ENCODE assay signal across 26 cellular contexts in genomic region chr3:167001374-167001773, GRCh38.
DNase-seq lines count a peak whose midpoint lies in the region; ATAC-seq, FAIRE-seq and TF ChIP-seq lines count a peak whose summit lies in the region.
"Had no signal": no experiment of that assay in that cellular context is flagged by ENCODE, and none has a peak within 500 bp of the region (broad histone marks: within the 10 kb centered on the region; RNA-seq: fewer than 3 reads in every experiment).

No MANE protein-coding gene starts in this region.

- H3K4me3 ChIP-seq in HepG2 (replicated peaks in 1 of 3; ENCODE audit: insufficient read depth in 1 of 3, low read depth in 2 of 3, low read length in 3 of 3) (no peak overlapping the region), right lobe of liver (no peak overlapping the region), SJCRH30 (no peak overlapping the region), GM12878 (no peak overlapping the region)
- H3K4me3 ChIP-seq: BLaER1 had no signal

- TF ChIP-seq POLR2A in HepG2 (IDR thresholded peaks at IDR 0.05; ENCODE audit: insufficient read depth in 1 of 2, low read depth in 2 of 2, low read length in 2 of 2) (no peak), right lobe of liver (IDR thresholded peaks at IDR 0.05) (no peak), GM12878 (IDR thresholded peaks at IDR 0.05; ENCODE audit: low read depth, low read length) (no peak)

- no peak for DNase-seq in HepG2 (ENCODE audit: low spot score)
- no peak for DNase-seq in right lobe of liver
- peak; percentile 4 to 5 for DNase-seq in SJCRH30
- no peak for DNase-seq in GM12878 (ENCODE audit: low read depth, low spot score)
- DNase-seq in activated T-cell treated with anti-CD3 and anti-CD28 coated beads, Interleukin-2, amount 50 U/mL, for 24 hours, result no peak
- no peak for DNase-seq in islet precursor cell
- DNase-seq in NCI-H2107 treated with DMSO at 0.1 percent for 48 hours (lab: John Stamatoyannopoulos, UW; ENCODE audit: unreplicated experiment), result no peak
- DNase-seq: CD4-positive, CD25-positive, alpha-beta regulatory T cell; CD8-positive, alpha-beta T cell; DMS 273 treated with DMSO at 0.1 percent for 48 hours; DMS79; EL; GDM1; GOT3; H7; HCEC 1CT; HFFc6 had no signal

- in situ Hi-C loops in HepG2 (cut with HindIII; ENCODE audit: extremely low pct_ligation_motif_present, low pct_unique_long_range_greater_than_20kb), result no loop called here
- in situ Hi-C loops in GM12878 (cut with MboI), result no loop called here

- intact Hi-C loops in HepG2 (cut with micrococcal nuclease; ENCODE audit: unreplicated experiment), result no loop called here
- intact Hi-C loops in right lobe of liver (cut with DNase I), result no loop called here
- intact Hi-C loops in GM12878 (cut with micrococcal nuclease; ENCODE audit: unreplicated experiment), result no loop called here

- TF ChIP-seq RAD21 in HepG2 (CRISPR knock-in tag; IDR thresholded peaks at IDR 0.05), result no peak
- no peak for TF ChIP-seq RAD21 in GM12878 (IDR thresholded peaks at IDR 0.05; ENCODE audit: insufficient read depth, low read depth, low read length)

- no TSS peak for BruUV-seq in HepG2 (replicated peaks; lab: Mats Ljungman, UMichigan)
- no TSS peak for BruUV-seq in GM12878 (replicated peaks; lab: Mats Ljungman, UMichigan)

- H3K79me2 ChIP-seq in HepG2 (ENCODE audit: insufficient read depth, low read length) (no peaks in the 10 kb centered on the region), GM12878 (ENCODE audit: control insufficient read depth, insufficient read depth, low read length) (no peaks in the 10 kb centered on the region)

- peaks cover 11% of the 10 kb centered on the region for H3K9me3 Mint-ChIP-seq in activated T-cell treated with anti-CD3 and anti-CD28 coated beads, Interleukin-2, amount 50 U/mL, for 24 hours

- no peak overlapping the region for H3K4me3 Mint-ChIP-seq in activated T-cell treated with anti-CD3 and anti-CD28 coated beads, Interleukin-2, amount 50 U/mL, for 24 hours
- H3K4me3 Mint-ChIP-seq: B cell; CD4-positive, CD25-positive, alpha-beta regulatory T cell; CD8-positive, alpha-beta T cell; HFFc6 had no signal

- RAD21 ChIA-PET in GM12878 (lab: Charles Lee; ENCODE audit: unreplicated experiment), result no interaction called here

- POLR2A ChIA-PET in HepG2 (lab: Yijun Ruan, JAX) (no interaction called here), GM12878 (lab: Charles Lee) (no interaction called here)

- H3K27me3 ChIP-seq in HepG2 (ENCODE audit: control insufficient read depth in 1 of 2, insufficient read depth in 2 of 2, low read length in 2 of 2) (no peaks in the 10 kb centered on the region), right lobe of liver (no peaks in the 10 kb centered on the region), SJCRH30 (no peaks in the 10 kb centered on the region), GM12878 (replicated peaks in 1 of 2; ENCODE audit: control insufficient read depth in 2 of 2, insufficient read depth in 2 of 2, low read length in 1 of 2) (no peaks in the 10 kb centered on the region)
- H3K27me3 ChIP-seq: BLaER1 had no signal

- H3K4me1 ChIP-seq in HepG2 (ENCODE audit: insufficient read depth, low read length) (no peaks in the 10 kb centered on the region), right lobe of liver (no peaks in the 10 kb centered on the region), SJCRH30 (no peaks in the 10 kb centered on the region), GM12878 (ENCODE audit: control insufficient read depth, insufficient read depth, low read length) (no peaks in the 10 kb centered on the region)
- H3K4me1 ChIP-seq: BLaER1 had no signal

- H3K4me1 Mint-ChIP-seq in activated T-cell treated with anti-CD3 and anti-CD28 coated beads, Interleukin-2, amount 50 U/mL, for 24 hours (ENCODE audit: low read depth), result no peaks in the 10 kb centered on the region
- H3K4me1 Mint-ChIP-seq: B cell; CD4-positive, CD25-positive, alpha-beta regulatory T cell had no signal

- 20% methylated on average over 2 of the region's 4 CpGs for WGBS in HepG2 (ENCODE audit: low lambda C conversion rate)
- WGBS in right lobe of liver (ENCODE audit: insufficient coverage, low coverage, low lambda C conversion rate, missing lambda C conversion rate), result 46% methylated on average over 2 of the region's 4 CpGs
- WGBS in GM12878 (ENCODE audit: insufficient coverage, insufficient replicate concordance, low lambda C conversion rate, missing lambda C conversion rate), result 46% methylated on average over 3 of the region's 4 CpGs

- no peak overlapping the region for H3K4me2 ChIP-seq in HepG2 (ENCODE audit: low read depth, low read length)
- H3K4me2 ChIP-seq in GM12878 (ENCODE audit: control insufficient read depth, insufficient read depth), result no peak overlapping the region
- H3K4me2 ChIP-seq: BLaER1 had no signal

- H3K36me3 Mint-ChIP-seq in activated T-cell treated with anti-CD3 and anti-CD28 coated beads, Interleukin-2, amount 50 U/mL, for 24 hours (ENCODE audit: low read depth), result no peaks in the 10 kb centered on the region
- H3K36me3 Mint-ChIP-seq: CD4-positive, CD25-positive, alpha-beta regulatory T cell; CD8-positive, alpha-beta T cell had no signal

- CTCF ChIA-PET in HepG2 (lab: Yijun Ruan, JAX; ENCODE audit: low intra/inter-chr PET ratio, low total read pairs) (no interaction called here), GM12878 (lab: Yijun Ruan, JAX) (no interaction called here)

- H3K27ac Mint-ChIP-seq in activated T-cell treated with anti-CD3 and anti-CD28 coated beads, Interleukin-2, amount 50 U/mL, for 24 hours, result no peak overlapping the region
- H3K27ac Mint-ChIP-seq: B cell; CD4-positive, CD25-positive, alpha-beta regulatory T cell; CD8-positive, alpha-beta T cell; HFFc6 had no signal

- H3K27ac ChIP-seq in HepG2 (ENCODE audit: extremely low read length, insufficient read depth, low read length), result no peak overlapping the region
- H3K27ac ChIP-seq in right lobe of liver, result no peak overlapping the region
- H3K27ac ChIP-seq in SJCRH30, result no peak overlapping the region
- H3K27ac ChIP-seq in GM12878 (ENCODE audit: control insufficient read depth, insufficient read depth), result no peak overlapping the region
- H3K27ac ChIP-seq: 22Rv1, BLaER1, C4-2B had no signal

- H3K9ac ChIP-seq in HepG2 (ENCODE audit: insufficient read depth, low read depth, low read length) (no peak overlapping the region), GM12878 (ENCODE audit: control insufficient read depth, insufficient read depth, low read length) (no peak overlapping the region)
- H3K9ac ChIP-seq: BLaER1 had no signal

- FAIRE-seq in HepG2 (lab: Jason Lieb, UNC) (no peak), GM12878 (lab: Jason Lieb, UNC) (no peak)
- FAIRE-seq: A204.1, D721Med, GM12891, GM18507 had no signal

- SMC1A ChIA-PET in GM12878 (lab: Charles Lee; ENCODE audit: uncharacterized antibody, unreplicated experiment), result no interaction called here

- H4K20me1 ChIP-seq in HepG2 (ENCODE audit: insufficient read depth, low read length) (no peaks in the 10 kb centered on the region), GM12878 (ENCODE audit: control insufficient read depth, insufficient read depth) (no peaks in the 10 kb centered on the region)
- H4K20me1 ChIP-seq: BLaER1 had no signal

- no peaks in the 10 kb centered on the region for H3K27me3 Mint-ChIP-seq in activated T-cell treated with anti-CD3 and anti-CD28 coated beads, Interleukin-2, amount 50 U/mL, for 24 hours
- H3K27me3 Mint-ChIP-seq: B cell; CD4-positive, CD25-positive, alpha-beta regulatory T cell had no signal

- TF ChIP-seq CTCF in HepG2 (CRISPR knock-in tag; IDR thresholded peaks at IDR 0.05), result no peak
- TF ChIP-seq CTCF in right lobe of liver (IDR thresholded peaks at IDR 0.05), result no peak
- no peak for TF ChIP-seq CTCF in GM12878 (IDR thresholded peaks at IDR 0.05 in 2 of 3, conservative IDR thresholded peaks at IDR 0.05 in 1 of 3; ENCODE audit: control insufficient read depth in 2 of 3, extremely low read depth in 1 of 3, insufficient read depth in 1 of 3, low read depth in 3 of 3, low read length in 3 of 3)

- no peak overlapping the region for H2AFZ ChIP-seq in HepG2 (ENCODE audit: low read length)
- no peak overlapping the region for H2AFZ ChIP-seq in GM12878 (ENCODE audit: control insufficient read depth, low read depth, low read length)

- no peaks in the 10 kb centered on the region for H3K36me3 ChIP-seq in HepG2 (replicated peaks in 1 of 2; ENCODE audit: control insufficient read depth in 1 of 2, insufficient read depth in 2 of 2, low read length in 2 of 2)
- H3K36me3 ChIP-seq in right lobe of liver, result no peaks in the 10 kb centered on the region
- no peaks in the 10 kb centered on the region for H3K36me3 ChIP-seq in SJCRH30
- no peaks in the 10 kb centered on the region for H3K36me3 ChIP-seq in GM12878 (ENCODE audit: control insufficient read depth in 2 of 2, insufficient read depth in 2 of 2, low read length in 1 of 2)
- H3K36me3 ChIP-seq: BLaER1 had no signal

- ATAC-seq in HepG2 (peak; percentile 65; the same call in 2 of the 3 replicates), right lobe of liver (no peak), GM12878 (peak; percentile 69), GM18520 (IDR thresholded peaks at IDR 0.05; ENCODE audit: unreplicated experiment) (no peak)
- ATAC-seq: CD8-positive, alpha-beta T cell had no signal

- H3K9me3 ChIP-seq in HepG2 (ENCODE audit: low read length) (peaks cover 5% of the 10 kb centered on the region), right lobe of liver (no peaks in the 10 kb centered on the region), SJCRH30 (replicated peaks) (no peaks in the 10 kb centered on the region), GM12878 (replicated peaks; ENCODE audit: control insufficient read depth, insufficient read depth, low read length) (no peaks in the 10 kb centered on the region)

- TF ChIP-seq EP300 in HepG2 (IDR thresholded peaks at IDR 0.05; ENCODE audit: low read depth in 2 of 2, low read length in 2 of 2), result no peak
- no peak for TF ChIP-seq EP300 in HepG2 (CRISPR knock-in tag; IDR thresholded peaks at IDR 0.05; ENCODE audit: borderline replicate concordance)
- no peak for TF ChIP-seq EP300 in GM12878 (IDR thresholded peaks at IDR 0.05; ENCODE audit: borderline replicate concordance in 1 of 2, control insufficient read depth in 1 of 2, low read depth in 2 of 2, low read length in 2 of 2)

TF ChIP-seq in HepG2, 621 proteins besides CTCF, POLR2A, EP300 and RAD21 (continues in another document):
- TF ChIP-seq ZSCAN31 (CRISPR knock-in tag; IDR thresholded peaks at IDR 0.05; ENCODE audit: low read depth), result no peak

Comparison
In these comparisons a context has a peak if more than half of its experiments do, and no peak if none do; other contexts are left out.
1. ATAC-seq: peak in HepG2 (single experiment) and GM12878 (single experiment); none in right lobe of liver (0 of 4) and GM18520 (single experiment).
2. DNase-seq: peak in SJCRH30 (2 of 2); none in HepG2 (single experiment), right lobe of liver (0 of 3), GM12878 (single experiment), activated T-cell treated with anti-CD3 and anti-CD28 coated beads, Interleukin-2, amount 50 U/mL, for 24 hours (single experiment), islet precursor cell (single experiment) and NCI-H2107 treated with DMSO at 0.1 percent for 48 hours (single experiment).